Comparison of ENCODE assay signal across 2 cellular contexts in the genomic region with DNA sequence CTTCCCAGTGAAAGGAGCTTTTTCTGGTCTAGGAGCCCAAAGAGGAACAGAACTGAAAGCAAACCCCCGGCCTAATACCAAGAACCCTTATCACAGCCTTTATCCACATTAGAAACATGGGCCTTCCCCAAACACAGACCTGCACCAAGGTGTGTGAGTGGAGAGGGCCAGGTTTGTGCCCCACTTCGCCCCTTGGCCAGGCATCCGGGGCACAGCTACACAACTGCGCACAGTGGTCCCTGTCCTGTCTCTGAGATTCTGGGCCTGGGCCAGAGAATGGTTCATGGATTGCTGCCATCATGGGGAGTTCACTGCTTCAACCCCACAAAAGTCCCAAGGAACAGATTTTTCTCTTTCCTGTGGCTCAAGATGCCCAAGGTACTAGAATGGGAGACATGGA.
TF ChIP-seq lines count a peak whose summit lies in the region.

No MANE protein-coding gene starts in this region.

TF ChIP-seq in IMR-90, 13 proteins besides CTCF, POLR2A, EP300 and RAD21 (continued from another document):
- TF ChIP-seq, protein P1, sequence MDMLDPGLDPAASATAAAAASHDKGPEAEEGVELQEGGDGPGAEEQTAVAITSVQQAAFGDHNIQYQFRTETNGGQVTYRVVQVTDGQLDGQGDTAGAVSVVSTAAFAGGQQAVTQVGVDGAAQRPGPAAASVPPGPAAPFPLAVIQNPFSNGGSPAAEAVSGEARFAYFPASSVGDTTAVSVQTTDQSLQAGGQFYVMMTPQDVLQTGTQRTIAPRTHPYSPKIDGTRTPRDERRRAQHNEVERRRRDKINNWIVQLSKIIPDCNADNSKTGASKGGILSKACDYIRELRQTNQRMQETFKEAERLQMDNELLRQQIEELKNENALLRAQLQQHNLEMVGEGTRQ (IDR thresholded peaks at IDR 0.05; ENCODE audit: low read depth, low read length), result no peak

TF ChIP-seq in HEK293T, 16 proteins besides CTCF, POLR2A, EP300 and RAD21 (continued from another document):
- no peak for TF ChIP-seq CTBP1 (IDR thresholded peaks at IDR 0.05; ENCODE audit: borderline replicate concordance)
- TF ChIP-seq SUZ12 (IDR thresholded peaks at IDR 0.05), result no peak
- TF ChIP-seq NFRKB (IDR thresholded peaks at IDR 0.05), result no peak
